ENCODE assay signal across 8 cellular contexts in genomic region chr15:92882697-92883642, GRCh38. TPM values are rescaled to one million over a fixed set of nuclear protein-coding genes. Genes with fewer than 3 reads are reported as not detected.
A peak's percentile ranks its signal among the peaks of the same experiment; 100 is the strongest.
DNase-seq lines count a peak whose midpoint lies in the region; ATAC-seq and TF ChIP-seq lines count a peak whose summit lies in the region.

No MANE protein-coding gene starts in this region.

- DNase-seq in NK-92 treated with Interleukin-12 subunit alpha and Interleukin-12 subunit beta, amount 100 ng/mL, for 24 hours (lab: John Stamatoyannopoulos, UW) = peak; percentile 54
- DNase-seq in NK-92 (lab: John Stamatoyannopoulos, UW; ENCODE audit: unreplicated experiment) (no peak), COLO829 (ENCODE audit: low spot score) (no peak)
- peak; percentile 44 for DNase-seq in stimulated activated CD4-positive, alpha-beta T cell treated with anti-CD3 and anti-CD28 coated beads, Interleukin-15, amount 100 ng/mL, for 24 hours

- WGBS in adipose tissue, 3 donors = 1% methylated on average over 48 to 113 of the region's 113 CpGs

- H3K36me3 ChIP-seq in iPS-18a (ENCODE audit: control insufficient read depth, low read depth, low read length) = peaks cover 26% of the 10 kb centered on the region

- H3K9me3 ChIP-seq in iPS-18a (ENCODE audit: control insufficient read depth, low read depth, low read length) = no peaks in the 10 kb centered on the region

- peaks cover 36% of the 10 kb centered on the region for H3K4me1 ChIP-seq in iPS-18a (ENCODE audit: control insufficient read depth, low read depth, low read length)

- ATAC-seq in HG02885 (IDR thresholded peaks at IDR 0.05; ENCODE audit: poor library complexity, unreplicated experiment) = peak; percentile 62

- H3K27me3 ChIP-seq in iPS-18a (ENCODE audit: control insufficient read depth, insufficient read depth, low read length) = no peaks in the 10 kb centered on the region

- H3K4me3 ChIP-seq in iPS-18a (ENCODE audit: low read length) = peak overlapping the region; percentile 99

- H3K9ac ChIP-seq in iPS-18a (ENCODE audit: low read length) = peak overlapping the region; percentile 98

- H3K27ac ChIP-seq in adipose tissue (ENCODE audit: low read depth, low read length) (peak overlapping the region; percentile 97), iPS-18a (ENCODE audit: low read length) (peak overlapping the region; percentile 90)

TF ChIP-seq in PFSK-1, 5 proteins besides CTCF, POLR2A, EP300 and RAD21:
- TF ChIP-seq FOXP2 (optimal IDR thresholded peaks at IDR 0.05; ENCODE audit: borderline replicate concordance, extremely low read depth, extremely low read length, insufficient read depth) = peak; percentile 72
- TF ChIP-seq SIN3A (IDR thresholded peaks at IDR 0.05; ENCODE audit: borderline replicate concordance, insufficient read depth, low read length) = peak; percentile 80; the same call in 1 of the 2 replicates
- TF ChIP-seq TAF1 (IDR thresholded peaks at IDR 0.05; ENCODE audit: borderline replicate concordance, insufficient read depth, low read length) = peak; percentile 71; the same call in 1 of the 2 replicates
- no peak; the same call in 1 of the 2 replicates for TF ChIP-seq POLR2AphosphoS5 (IDR thresholded peaks at IDR 0.05; ENCODE audit: low read depth, low read length)
- TF ChIP-seq REST (IDR thresholded peaks at IDR 0.05; ENCODE audit: insufficient read depth in 1 of 2, low read depth in 2 of 2, low read length in 2 of 2) = peak in 1 of 2 experiments; percentile 45; a peak in 1 of 4 replicates

RNA-seq across cellular contexts. Expression of gene CHD2, which starts 17.2 kb away (rescaled TPM):
- 44.1 TPM for polyA plus RNA-seq in PFSK-1 (2012; ENCODE audit: insufficient read length, low read depth)
- 10 to 100 TPM; 12.5 to 38.1 (median 32.6) TPM for polyA plus RNA-seq in adipose tissue

Comparison
In these comparisons a context has a peak if more than half of its experiments do, and no peak if none do; other contexts are left out.
1. DNase-seq: peak in NK-92 treated with Interleukin-12 subunit alpha and Interleukin-12 subunit beta, amount 100 ng/mL, for 24 hours (single experiment) and stimulated activated CD4-positive, alpha-beta T cell treated with anti-CD3 and anti-CD28 coated beads, Interleukin-15, amount 100 ng/mL, for 24 hours (single experiment); none in NK-92 (single experiment) and COLO829 (single experiment).